In genomic region chr1:151165738-151166505, GRCh38 we compare ENCODE assay signal across 8 cellular contexts. TPM values are rescaled to one million over a fixed set of nuclear protein-coding genes. Genes with fewer than 3 reads are reported as not detected.
DNase-seq lines count a peak whose midpoint lies in the region; ATAC-seq and TF ChIP-seq lines count a peak whose summit lies in the region.

Gene LYSMD1 (minus strand): TSS chr1:151165902. CDS start chr1:151165258, 644 bp downstream.
A gene with protein sequence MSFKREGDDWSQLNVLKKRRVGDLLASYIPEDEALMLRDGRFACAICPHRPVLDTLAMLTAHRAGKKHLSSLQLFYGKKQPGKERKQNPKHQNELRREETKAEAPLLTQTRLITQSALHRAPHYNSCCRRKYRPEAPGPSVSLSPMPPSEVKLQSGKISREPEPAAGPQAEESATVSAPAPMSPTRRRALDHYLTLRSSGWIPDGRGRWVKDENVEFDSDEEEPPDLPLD (plus strand): TSS chr1:151166144. CDS start chr1:151166153, 9 bp downstream.

- TF ChIP-seq POLR2A in GM10847 (IDR thresholded peaks at IDR 0.05; ENCODE audit: extremely low read depth, insufficient read length) (peak; percentile 37), testis (IDR thresholded peaks at IDR 0.05) (no peak)

- peak within 1 kb of the TSS; percentile 93 for H2AFZ ChIP-seq in osteoblast (ENCODE audit: low read length)

- peaks cover 31% of the 10 kb centered on the region for H3K36me3 Mint-ChIP-seq in activated naive CD8-positive, alpha-beta T cell treated with anti-CD3 and anti-CD28 coated beads, Interleukin-2, amount 10 ng/mL, durations not matched to agents 7 days and 5 days

- H3K9me3 ChIP-seq in osteoblast (ENCODE audit: low read depth, low read length) (no peaks in the 10 kb centered on the region), testis (no peaks in the 10 kb centered on the region)

- no peak for TF ChIP-seq CTCF in osteoblast (IDR thresholded peaks at IDR 0.05; ENCODE audit: extremely low read depth, low read depth, low read length)
- peak in 2 of 3 experiments; percentile 67 to 72 for TF ChIP-seq CTCF in testis (IDR thresholded peaks at IDR 0.05)

- no peaks in the 10 kb centered on the region for H3K27me3 Mint-ChIP-seq in activated naive CD8-positive, alpha-beta T cell treated with anti-CD3 and anti-CD28 coated beads, Interleukin-2, amount 10 ng/mL, durations not matched to agents 7 days and 5 days

- H3K4me3 ChIP-seq in osteoblast (ENCODE audit: insufficient read depth, low read length) (peak within 1 kb of the TSS; percentile 81), testis (peak within 1 kb of the TSS; percentile 67 to 88)

- ATAC-seq in HG02642 (IDR thresholded peaks at IDR 0.05; ENCODE audit: poor library complexity, unreplicated experiment) = peak; percentile 88
- ATAC-seq in activated naive CD8-positive, alpha-beta T cell treated with anti-CD3 and anti-CD28 coated beads, Interleukin-2, amount 10 ng/mL, durations not matched to agents 7 days and 5 days (ENCODE audit: low read depth) = peak; percentile 96

- H4K20me1 ChIP-seq in osteoblast (ENCODE audit: insufficient read depth, low read length) = no peaks in the 10 kb centered on the region

- H3K36me3 ChIP-seq in osteoblast (ENCODE audit: insufficient read depth, low read length) = peaks cover 29% of the 10 kb centered on the region
- H3K36me3 ChIP-seq in testis (ENCODE audit: low read depth, missing control alignments) = no peaks in the 10 kb centered on the region

- H3K4me3 Mint-ChIP-seq in activated naive CD8-positive, alpha-beta T cell treated with anti-CD3 and anti-CD28 coated beads, Interleukin-2, amount 10 ng/mL, durations not matched to agents 7 days and 5 days = peak within 1 kb of the TSS; percentile 95

- H3K4me2 ChIP-seq in osteoblast (ENCODE audit: insufficient read depth, low read length) = peak within 1 kb of the TSS; percentile 94

- H3K4me1 ChIP-seq in osteoblast (ENCODE audit: insufficient read depth, low read length) (peaks cover 22% of the 10 kb centered on the region), testis (peaks cover 15% of the 10 kb centered on the region)

- H3K27me3 ChIP-seq in osteoblast (ENCODE audit: insufficient read depth, low read length) = no peaks in the 10 kb centered on the region
- H3K27me3 ChIP-seq in testis = no peaks in the 10 kb centered on the region

- peak within 1 kb of the TSS; percentile 92 for H3K27ac Mint-ChIP-seq in activated naive CD8-positive, alpha-beta T cell treated with anti-CD3 and anti-CD28 coated beads, Interleukin-2, amount 10 ng/mL, durations not matched to agents 7 days and 5 days

- DNase-seq in NCI-H1105 treated with DMSO at 0.1 percent for 48 hours (lab: John Stamatoyannopoulos, UW) (peak; percentile 97), SKM-1 treated with dmso at 0.1 percent for 144 hours (lab: John Stamatoyannopoulos, UW; ENCODE audit: unreplicated experiment) (peak; percentile 100), head of caudate nucleus (peak; percentile 89 to 99 (median 98)), osteoblast (ENCODE audit: insufficient read length, low spot score, missing footprints) (peak; percentile 95), testis (peak; percentile 98)
- peak; percentile 91 for DNase-seq in activated naive CD8-positive, alpha-beta T cell treated with anti-CD3 and anti-CD28 coated beads, Interleukin-2, amount 10 ng/mL, durations not matched to agents 7 days and 5 days

- POLR2A ChIA-PET in activated naive CD8-positive, alpha-beta T cell treated with anti-CD3 and anti-CD28 coated beads, Interleukin-2, amount 10 ng/mL, durations not matched to agents 7 days and 5 days (lab: Charles Lee) = interaction anchor here (0.7 to 3.8 kb wide), 6 partner anchors 9 to 116 kb away, joined by 3 to 22 read pairs (median 4); partner anchors contain the start of genes TNFAIP8L2, VPS72 and ZNF687

- no peaks in the 10 kb centered on the region for H3K9me3 Mint-ChIP-seq in activated naive CD8-positive, alpha-beta T cell treated with anti-CD3 and anti-CD28 coated beads, Interleukin-2, amount 10 ng/mL, durations not matched to agents 7 days and 5 days

- H3K79me2 ChIP-seq in osteoblast (ENCODE audit: insufficient read depth, low read length) = peaks cover 28% of the 10 kb centered on the region

- H3K27ac ChIP-seq in osteoblast (ENCODE audit: low read depth, low read length) (peak within 1 kb of the TSS; percentile 84), testis (peak within 1 kb of the TSS; percentile 66 to 81)

- WGBS in testis, 2 donors = 0 to 1% methylated on average over 34 to 38 of the region's 38 CpGs

- intact Hi-C loops in head of caudate nucleus (cut with DNase I) (no loop called here), testis (cut with DNase I; ENCODE audit: low total_unique reads) (no loop called here)

- H3K4me1 Mint-ChIP-seq in activated naive CD8-positive, alpha-beta T cell treated with anti-CD3 and anti-CD28 coated beads, Interleukin-2, amount 10 ng/mL, durations not matched to agents 7 days and 5 days = peaks cover 46% of the 10 kb centered on the region

RNA-seq across cellular contexts. Expression of gene LYSMD1, which starts in this region (rescaled TPM):
- total RNA-seq in activated naive CD8-positive, alpha-beta T cell treated with anti-CD3 and anti-CD28 coated beads, Interleukin-2, amount 10 ng/mL, durations not matched to agents 7 days and 5 days = 1 to 10 TPM; 5.2 to 6.1 TPM
- total RNA-seq in osteoblast (10.6 and 12.7 TPM in 2 replicates), testis (10 to 100 TPM; 14.9 to 17.0 TPM)
- polyA plus RNA-seq in testis (ENCODE audit: insufficient read depth, low read depth, low replicate concordance) = 9.5 TPM

RNA-seq across cellular contexts. Expression of the second gene that starts in this region (rescaled TPM):
- total RNA-seq in activated naive CD8-positive, alpha-beta T cell treated with anti-CD3 and anti-CD28 coated beads, Interleukin-2, amount 10 ng/mL, durations not matched to agents 7 days and 5 days = 10 to 100 TPM; 64.5 to 66.6 TPM
- total RNA-seq in osteoblast (25.3 and 26.8 TPM in 2 replicates), testis (10 to 100 TPM; 27.5 to 31.7 TPM)
- polyA plus RNA-seq in testis (ENCODE audit: insufficient read depth, low read depth, low replicate concordance) = 46.0 TPM

Comparison
In these comparisons a context has a peak if more than half of its experiments do, and no peak if none do; other contexts are left out.
1. Peak in every context shown above with its lines: DNase-seq, ATAC-seq, H3K4me3 ChIP-seq and H3K27ac ChIP-seq.